8 cellular contexts compared by ENCODE assay signal in genomic region chr3:134373278-134373941, GRCh38.
A peak's percentile ranks its signal among the peaks of the same experiment; 100 is the strongest.
DNase-seq lines count a peak whose midpoint lies in the region; ATAC-seq and TF ChIP-seq lines count a peak whose summit lies in the region.

No MANE protein-coding gene starts in this region.

- TF ChIP-seq CTCF in coronary artery (IDR thresholded peaks at IDR 0.05) = no peak

- H3K4me3 ChIP-seq in coronary artery = peak overlapping the region; percentile 95

- ATAC-seq in GM21717 (IDR thresholded peaks at IDR 0.05; ENCODE audit: unreplicated experiment) = no peak

- DNase-seq in GM03348 (ENCODE audit: low spot score) = peak; percentile 88
- DNase-seq in NCI-H526 (lab: John Stamatoyannopoulos, UW) = peak; percentile 19 to 78
- DNase-seq in coronary artery (ENCODE audit: low spot score) = peak; percentile 92
- peak; percentile 68 for DNase-seq in kidney glomerular epithelial cell (lab: John Stamatoyannopoulos, UW)
- peak; percentile 79 for DNase-seq in smooth muscle cell of the brain vasculature (ENCODE audit: low read depth, low spot score)
- no peak for DNase-seq in NK-92 (lab: John Stamatoyannopoulos, UW; ENCODE audit: unreplicated experiment)
- DNase-seq in AML-193 (lab: John Stamatoyannopoulos, UW) = no peak

- H3K27ac ChIP-seq in coronary artery = peak overlapping the region; percentile 93 to 97

Comparison
In these comparisons a context has a peak if more than half of its experiments do, and no peak if none do; other contexts are left out.
1. DNase-seq: peak in GM03348 (single experiment), NCI-H526 (2 of 2), coronary artery (single experiment), kidney glomerular epithelial cell (single experiment) and smooth muscle cell of the brain vasculature (single experiment); none in NK-92 (single experiment) and AML-193 (0 of 2).